Comparison of ENCODE assay signal across 8 cellular contexts in the genomic region with DNA sequence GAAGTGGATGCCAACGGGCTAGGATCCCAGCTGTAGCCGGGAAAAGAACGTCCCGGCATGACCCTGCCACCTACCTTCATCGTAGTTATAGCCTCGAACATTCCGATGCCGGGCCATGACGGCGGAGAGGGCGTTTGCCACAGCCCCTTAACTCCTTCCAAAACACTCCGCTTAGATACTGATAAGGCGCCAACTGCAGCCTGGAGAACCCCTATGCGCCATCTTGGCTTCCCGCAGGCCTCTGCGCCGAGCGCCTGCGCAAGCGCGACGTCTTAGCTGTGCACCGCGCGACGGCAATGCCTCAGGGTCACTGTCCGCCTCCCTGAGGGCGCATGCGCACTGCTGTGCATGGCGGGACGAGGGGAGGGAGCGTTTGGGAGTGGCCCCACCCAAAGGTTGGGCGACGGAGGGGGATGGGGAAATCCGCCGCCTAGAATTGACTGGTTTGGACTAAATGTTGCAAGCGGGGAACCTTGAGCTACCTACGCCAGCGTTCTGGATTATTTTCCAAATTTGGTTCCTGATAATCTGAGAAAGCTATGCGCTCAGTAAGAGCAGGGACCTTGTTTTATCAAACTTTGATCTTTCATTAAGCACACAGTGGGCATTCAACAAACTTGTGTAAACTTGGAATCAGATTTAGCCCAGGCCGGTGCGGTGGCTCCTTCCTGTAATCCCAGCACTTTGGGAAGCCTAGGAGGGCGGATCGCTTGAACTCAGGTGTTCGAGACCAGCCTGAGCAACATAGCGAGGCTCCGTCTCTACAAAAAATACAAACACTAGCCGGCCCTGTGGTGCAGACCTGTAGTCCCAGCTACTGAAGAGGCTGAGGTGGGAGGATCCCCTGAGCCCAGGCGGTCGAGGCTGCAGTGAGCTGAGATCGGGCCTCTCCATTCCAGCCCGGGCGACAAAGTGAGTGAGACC. TPM values are rescaled to one million over a fixed set of nuclear protein-coding genes. Genes with fewer than 3 reads are reported as not detected.
DNase-seq lines count a peak whose midpoint lies in the region; ATAC-seq lines count a peak whose summit lies in the region.

A gene (minus strand): TSS at position 248 of the 924 bp plus-strand sequence. CDS start 131 bp downstream, at position 117.

- DNase-seq in DMS 273 treated with DMSO at 0.1 percent for 48 hours (lab: John Stamatoyannopoulos, UW) (peak; percentile 81), OCI-M2 (lab: John Stamatoyannopoulos, UW; ENCODE audit: unreplicated experiment) (peak; percentile 95), activated T-cell treated with anti-CD3 and anti-CD28 coated beads for 4 hours (peak; percentile 93), epidermal melanocyte (ENCODE audit: insufficient read length, low spot score) (peak; percentile 82), middle frontal gyrus (ENCODE audit: extremely low spot score, low spot score) (peak; percentile 93)
- peak; percentile 97 to 98 for DNase-seq in stimulated activated CD8-positive, alpha-beta memory T cell treated with anti-CD3 and anti-CD28 coated beads, Interleukin-2, amount 100 ng/mL, for 48 hours (ENCODE audit: low read depth in 2 of 2)

- H3K36me3 Mint-ChIP-seq in IgD-negative memory B cell, result peaks cover 1% of the 10 kb centered on the region

- ATAC-seq in GM21529 (IDR thresholded peaks at IDR 0.05; ENCODE audit: unreplicated experiment), result peak; percentile 97

- H3K27ac Mint-ChIP-seq in IgD-negative memory B cell, result peak within 1 kb of the TSS; percentile 86 to 100 (median 99)

- H3K4me1 Mint-ChIP-seq in IgD-negative memory B cell, result peaks cover 21 to 32% (median 29%) of the 10 kb centered on the region in 3 donors

- peaks cover 0 to 1% (median 0%) of the 10 kb centered on the region in 3 donors for H3K9me3 Mint-ChIP-seq in IgD-negative memory B cell

- H3K4me3 Mint-ChIP-seq in IgD-negative memory B cell, result peak within 1 kb of the TSS; percentile 91 to 99 (median 99)

- H3K27me3 Mint-ChIP-seq in IgD-negative memory B cell, result no peaks in the 10 kb centered on the region

RNA-seq across cellular contexts. Expression of the gene that starts here (rescaled TPM):
- polyA plus RNA-seq in IgD-negative memory B cell, result 38.0 TPM

Comparison
In these comparisons a context has a peak if more than half of its experiments do, and no peak if none do; other contexts are left out.
1. Peak in every context shown above with its lines: DNase-seq and ATAC-seq.